1 cellular context compared by ENCODE assay signal in the genomic region with DNA sequence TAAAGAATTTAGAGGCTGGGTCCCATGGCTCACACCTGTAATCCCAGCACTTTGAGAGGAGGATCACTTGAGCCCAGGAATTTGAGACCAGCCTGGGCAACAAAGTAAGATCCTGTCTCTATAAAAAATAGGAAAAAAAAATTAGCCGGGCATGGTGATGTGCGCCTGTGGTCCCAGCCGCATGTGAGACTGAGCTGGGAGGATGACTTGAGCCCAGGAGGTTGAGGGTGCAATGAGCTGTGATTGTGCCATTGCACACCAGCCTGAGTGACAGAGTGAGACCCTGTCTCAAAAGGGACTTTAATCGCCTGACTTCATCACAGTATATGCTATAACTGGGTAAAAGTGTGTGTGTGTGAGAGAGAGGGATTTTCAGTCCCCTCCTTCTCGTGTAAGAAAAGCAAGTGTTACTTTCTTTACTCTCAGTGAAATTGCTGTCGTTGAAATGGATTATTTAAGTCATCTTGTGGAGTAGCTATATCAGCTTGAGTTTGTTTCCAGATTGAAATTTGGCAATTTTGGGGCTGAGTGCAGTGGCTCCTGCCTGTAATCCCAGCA.
TF ChIP-seq lines count a peak whose summit lies in the region.

No MANE protein-coding gene starts in this region.

TF ChIP-seq in H1, 55 proteins besides CTCF, POLR2A, EP300 and RAD21:
- no peak for TF ChIP-seq GTF2F1 (IDR thresholded peaks at IDR 0.05; ENCODE audit: borderline replicate concordance, low read depth, low read length)
- no peak for TF ChIP-seq GABPA (IDR thresholded peaks at IDR 0.05; ENCODE audit: borderline replicate concordance, insufficient read depth, low read length)
- TF ChIP-seq JUN (IDR thresholded peaks at IDR 0.05; ENCODE audit: low read depth, low read length) = no peak
- TF ChIP-seq CTBP2 (IDR thresholded peaks at IDR 0.05; ENCODE audit: borderline replicate concordance, insufficient read depth, insufficient read length, low read length) = no peak
- TF ChIP-seq SIRT6 (IDR thresholded peaks at IDR 0.05; ENCODE audit: low read length) = no peak
